In the genomic region with DNA sequence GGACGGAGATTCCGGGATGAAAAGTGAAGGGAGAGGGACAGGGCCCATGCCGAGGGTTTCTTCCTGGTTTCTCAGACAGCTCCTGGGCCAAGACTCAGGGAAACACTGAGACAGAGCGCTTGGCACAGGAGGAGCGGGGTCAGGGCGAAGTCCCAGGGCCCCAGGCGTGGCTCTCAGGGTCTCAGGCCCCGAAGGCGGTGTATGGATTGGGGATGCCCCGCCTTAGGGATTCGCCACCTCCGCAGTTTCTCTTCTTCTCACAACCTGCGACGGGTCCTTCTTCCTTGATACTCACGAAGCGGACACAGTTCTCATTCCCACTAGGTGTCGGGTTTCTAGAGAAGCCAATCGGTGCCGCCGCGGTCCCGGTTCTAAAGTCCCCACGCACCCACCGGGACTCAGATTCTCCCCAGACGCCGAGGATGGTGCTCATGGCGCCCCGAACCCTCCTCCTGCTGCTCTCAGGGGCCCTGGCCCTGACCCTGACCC, we compare ENCODE assay signal across 1 cellular context.
TF ChIP-seq lines count a peak whose summit lies in the region.

No MANE protein-coding gene starts in this region.

TF ChIP-seq in HEK293, 187 proteins besides CTCF, POLR2A, EP300 and RAD21 (continued from another document):
- TF ChIP-seq, protein P1, sequence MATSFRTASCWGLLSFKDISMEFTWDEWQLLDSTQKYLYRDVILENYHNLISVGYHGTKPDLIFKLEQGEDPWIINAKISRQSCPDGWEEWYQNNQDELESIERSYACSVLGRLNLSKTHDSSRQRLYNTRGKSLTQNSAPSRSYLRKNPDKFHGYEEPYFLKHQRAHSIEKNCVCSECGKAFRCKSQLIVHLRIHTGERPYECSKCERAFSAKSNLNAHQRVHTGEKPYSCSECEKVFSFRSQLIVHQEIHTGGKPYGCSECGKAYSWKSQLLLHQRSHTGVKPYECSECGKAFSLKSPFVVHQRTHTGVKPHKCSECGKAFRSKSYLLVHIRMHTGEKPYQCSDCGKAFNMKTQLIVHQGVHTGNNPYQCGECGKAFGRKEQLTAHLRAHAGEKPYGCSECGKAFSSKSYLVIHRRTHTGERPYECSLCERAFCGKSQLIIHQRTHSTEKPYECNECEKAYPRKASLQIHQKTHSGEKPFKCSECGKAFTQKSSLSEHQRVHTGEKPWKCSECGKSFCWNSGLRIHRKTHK (tag by site-specific recombination; IDR thresholded peaks at IDR 0.05): no peak
